ENCODE assay signal across 1 cellular context in genomic region chr22:37316875-37317371, GRCh38.
TF ChIP-seq lines count a peak whose summit lies in the region.

No MANE protein-coding gene starts in this region.

TF ChIP-seq in HCT116, 20 proteins besides CTCF, POLR2A, EP300 and RAD21 (continued from another document):
- no peak for TF ChIP-seq REST (IDR thresholded peaks at IDR 0.05; ENCODE audit: low read depth)
- peak; percentile 65 for TF ChIP-seq TCF7L2 (IDR thresholded peaks at IDR 0.05; ENCODE audit: borderline replicate concordance, extremely low read depth, insufficient read depth, insufficient read length)
- TF ChIP-seq SRF (IDR thresholded peaks at IDR 0.05; ENCODE audit: low read depth), result no peak
- TF ChIP-seq ZBTB33 (IDR thresholded peaks at IDR 0.05; ENCODE audit: extremely low read depth, insufficient replicate concordance, low read length), result no peak
- TF ChIP-seq ZFX (IDR thresholded peaks at IDR 0.05), result no peak
- no peak for TF ChIP-seq CEBPB (IDR thresholded peaks at IDR 0.05; ENCODE audit: low read depth)
